11 cellular contexts compared by ENCODE assay signal in the genomic region with DNA sequence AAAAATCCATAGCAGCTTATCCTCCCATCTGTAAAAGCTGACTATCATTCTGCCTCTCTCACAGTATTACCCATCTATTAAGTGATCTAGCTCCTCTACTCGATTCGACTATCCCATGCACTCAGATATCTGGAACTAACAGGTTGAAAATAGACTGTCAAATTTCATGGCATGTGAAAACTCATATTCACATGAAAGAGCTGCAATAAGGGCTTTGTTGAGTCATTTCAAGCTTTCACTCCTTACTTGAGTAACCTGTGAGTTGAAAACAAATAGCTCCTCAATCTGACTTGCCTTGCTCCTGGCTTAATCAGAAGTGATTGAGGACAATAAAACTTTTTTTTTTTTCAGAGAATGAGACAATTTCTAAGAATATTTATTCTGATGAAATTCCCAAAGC.
DNase-seq lines count a peak whose midpoint lies in the region; ATAC-seq and TF ChIP-seq lines count a peak whose summit lies in the region.
"Had no signal": no experiment of that assay in that cellular context is flagged by ENCODE, and none has a peak within 500 bp of the region (broad histone marks: within the 10 kb centered on the region; RNA-seq: fewer than 3 reads in every experiment).

No MANE protein-coding gene starts in this region.

- no peak for DNase-seq in natural killer cell treated with Interleukin-12 subunit alpha and Interleukin-12 subunit beta and Interleukin-15 and Interleukin-18, amount 100 ng/mL, for 72 hours (ENCODE audit: low spot score)
- no peak for DNase-seq in natural killer cell
- no peak for DNase-seq in NCI-H1436 (lab: John Stamatoyannopoulos, UW)
- no peak for DNase-seq in activated T-helper 2 cell treated with anti-CD3 and anti-CD28 coated beads, Interferon-gamma antibody, Interleukin-2, Interleukin-4, amounts not matched to agents 10 μg/mL and 5 μg/mL and 100 μg/mL, durations not matched to agents 14 hours and 24 hours and 36 hours (ENCODE audit: low spot score)
- no peak for DNase-seq in left ventricle myocardium inferior
- DNase-seq in NCI-H69 (lab: John Stamatoyannopoulos, UW), result no peak
- DNase-seq: activated CD4-positive, alpha-beta T cell treated with anti-CD3 and anti-CD28 coated beads, Interleukin-2, amount 50 U/mL, for 4 hours; GF-D8; NCI-H1694 treated with DMSO at 0.1 percent for 48 hours had no signal

- TF ChIP-seq CTCF in natural killer cell (IDR thresholded peaks at IDR 0.05), result no peak
- TF ChIP-seq CTCF in left ventricle myocardium inferior (IDR thresholded peaks at IDR 0.05; ENCODE audit: borderline replicate concordance), result no peak

- H3K27me3 Mint-ChIP-seq in natural killer cell treated with Interleukin-12 subunit alpha and Interleukin-12 subunit beta and Interleukin-15 and Interleukin-18, amount 100 ng/mL, for 72 hours, result no peaks in the 10 kb centered on the region
- H3K27me3 Mint-ChIP-seq in natural killer cell (ENCODE audit: low read depth in 2 of 2), result no peaks in the 10 kb centered on the region
- H3K27me3 Mint-ChIP-seq in activated T-helper 2 cell treated with anti-CD3 and anti-CD28 coated beads, Interferon-gamma antibody, Interleukin-2, Interleukin-4, amounts not matched to agents 10 μg/mL and 5 μg/mL and 100 μg/mL, durations not matched to agents 14 hours and 24 hours and 36 hours (ENCODE audit: low read depth), result peaks cover 1% of the 10 kb centered on the region

- H3K4me3 ChIP-seq in left ventricle myocardium inferior, result no peak overlapping the region

- peak; percentile 65 to 71 for ATAC-seq in natural killer cell treated with Interleukin-12 subunit alpha and Interleukin-12 subunit beta and Interleukin-15 and Interleukin-18, amount 100 ng/mL, for 72 hours
- ATAC-seq in natural killer cell (no peak), GM21737 (IDR thresholded peaks at IDR 0.05; ENCODE audit: unreplicated experiment) (peak; percentile 80), HG03280 (IDR thresholded peaks at IDR 0.05; ENCODE audit: unreplicated experiment) (peak; percentile 79)

- peak overlapping the region; percentile 59 for H3K4me3 Mint-ChIP-seq in natural killer cell treated with Interleukin-12 subunit alpha and Interleukin-12 subunit beta and Interleukin-15 and Interleukin-18, amount 100 ng/mL, for 72 hours
- H3K4me3 Mint-ChIP-seq in natural killer cell, result no peak overlapping the region
- H3K4me3 Mint-ChIP-seq in activated T-helper 2 cell treated with anti-CD3 and anti-CD28 coated beads, Interferon-gamma antibody, Interleukin-2, Interleukin-4, amounts not matched to agents 10 μg/mL and 5 μg/mL and 100 μg/mL, durations not matched to agents 14 hours and 24 hours and 36 hours (ENCODE audit: low read depth), result no peak overlapping the region

- H3K9me3 ChIP-seq in left ventricle myocardium inferior (replicated peaks), result no peaks in the 10 kb centered on the region

- H3K4me1 Mint-ChIP-seq in natural killer cell treated with Interleukin-12 subunit alpha and Interleukin-12 subunit beta and Interleukin-15 and Interleukin-18, amount 100 ng/mL, for 72 hours (ENCODE audit: low read depth in 2 of 2), result peaks cover 31 to 44% of the 10 kb centered on the region in 2 donors
- H3K4me1 Mint-ChIP-seq in natural killer cell, result peaks cover 0 to 16% of the 10 kb centered on the region in 2 donors
- peaks cover 5% of the 10 kb centered on the region for H3K4me1 Mint-ChIP-seq in activated T-helper 2 cell treated with anti-CD3 and anti-CD28 coated beads, Interferon-gamma antibody, Interleukin-2, Interleukin-4, amounts not matched to agents 10 μg/mL and 5 μg/mL and 100 μg/mL, durations not matched to agents 14 hours and 24 hours and 36 hours (ENCODE audit: low read depth)

- H3K27ac ChIP-seq in left ventricle myocardium inferior (replicated peaks), result no peak overlapping the region

- H3K9me3 Mint-ChIP-seq in natural killer cell treated with Interleukin-12 subunit alpha and Interleukin-12 subunit beta and Interleukin-15 and Interleukin-18, amount 100 ng/mL, for 72 hours, result no peaks in the 10 kb centered on the region
- no peaks in the 10 kb centered on the region for H3K9me3 Mint-ChIP-seq in natural killer cell
- no peaks in the 10 kb centered on the region for H3K9me3 Mint-ChIP-seq in activated T-helper 2 cell treated with anti-CD3 and anti-CD28 coated beads, Interferon-gamma antibody, Interleukin-2, Interleukin-4, amounts not matched to agents 10 μg/mL and 5 μg/mL and 100 μg/mL, durations not matched to agents 14 hours and 24 hours and 36 hours

- intact Hi-C loops in natural killer cell (cut with micrococcal nuclease) (no loop called here), left ventricle myocardium inferior (cut with micrococcal nuclease) (no loop called here)
- intact Hi-C loops in activated T-helper 2 cell treated with anti-CD3 and anti-CD28 coated beads, Interferon-gamma antibody, Interleukin-2, Interleukin-4, amounts not matched to agents 10 μg/mL and 5 μg/mL and 100 μg/mL, durations not matched to agents 14 hours and 24 hours and 36 hours (cut with micrococcal nuclease), result loop anchor here (5.0 kb wide), 2 partner anchors 291 to 386 kb away; no protein-coding TSS in a partner anchor

- no peaks in the 10 kb centered on the region for H3K36me3 Mint-ChIP-seq in natural killer cell treated with Interleukin-12 subunit alpha and Interleukin-12 subunit beta and Interleukin-15 and Interleukin-18, amount 100 ng/mL, for 72 hours
- H3K36me3 Mint-ChIP-seq in natural killer cell, result no peaks in the 10 kb centered on the region
- no peaks in the 10 kb centered on the region for H3K36me3 Mint-ChIP-seq in activated T-helper 2 cell treated with anti-CD3 and anti-CD28 coated beads, Interferon-gamma antibody, Interleukin-2, Interleukin-4, amounts not matched to agents 10 μg/mL and 5 μg/mL and 100 μg/mL, durations not matched to agents 14 hours and 24 hours and 36 hours (ENCODE audit: low read depth)

- no peaks in the 10 kb centered on the region for H3K4me1 ChIP-seq in left ventricle myocardium inferior

- no peaks in the 10 kb centered on the region for H3K27me3 ChIP-seq in left ventricle myocardium inferior (ENCODE audit: low read depth)

- no peaks in the 10 kb centered on the region for H3K36me3 ChIP-seq in left ventricle myocardium inferior

- H3K27ac Mint-ChIP-seq in natural killer cell treated with Interleukin-12 subunit alpha and Interleukin-12 subunit beta and Interleukin-15 and Interleukin-18, amount 100 ng/mL, for 72 hours, result peak overlapping the region; percentile 74 to 79
- no peak overlapping the region for H3K27ac Mint-ChIP-seq in natural killer cell
- H3K27ac Mint-ChIP-seq in activated T-helper 2 cell treated with anti-CD3 and anti-CD28 coated beads, Interferon-gamma antibody, Interleukin-2, Interleukin-4, amounts not matched to agents 10 μg/mL and 5 μg/mL and 100 μg/mL, durations not matched to agents 14 hours and 24 hours and 36 hours, result no peak overlapping the region

Comparison
In these comparisons a context has a peak if more than half of its experiments do, and no peak if none do; other contexts are left out.
1. ATAC-seq: peak in natural killer cell treated with Interleukin-12 subunit alpha and Interleukin-12 subunit beta and Interleukin-15 and Interleukin-18, amount 100 ng/mL, for 72 hours (2 of 2), GM21737 (single experiment) and HG03280 (single experiment); none in natural killer cell (0 of 3).
2. H3K27ac Mint-ChIP-seq: peak in natural killer cell treated with Interleukin-12 subunit alpha and Interleukin-12 subunit beta and Interleukin-15 and Interleukin-18, amount 100 ng/mL, for 72 hours (2 of 2); none in natural killer cell (0 of 2) and activated T-helper 2 cell treated with anti-CD3 and anti-CD28 coated beads, Interferon-gamma antibody, Interleukin-2, Interleukin-4, amounts not matched to agents 10 μg/mL and 5 μg/mL and 100 μg/mL, durations not matched to agents 14 hours and 24 hours and 36 hours (single experiment).